Comparison of ENCODE assay signal across 34 cellular contexts in the genomic region with DNA sequence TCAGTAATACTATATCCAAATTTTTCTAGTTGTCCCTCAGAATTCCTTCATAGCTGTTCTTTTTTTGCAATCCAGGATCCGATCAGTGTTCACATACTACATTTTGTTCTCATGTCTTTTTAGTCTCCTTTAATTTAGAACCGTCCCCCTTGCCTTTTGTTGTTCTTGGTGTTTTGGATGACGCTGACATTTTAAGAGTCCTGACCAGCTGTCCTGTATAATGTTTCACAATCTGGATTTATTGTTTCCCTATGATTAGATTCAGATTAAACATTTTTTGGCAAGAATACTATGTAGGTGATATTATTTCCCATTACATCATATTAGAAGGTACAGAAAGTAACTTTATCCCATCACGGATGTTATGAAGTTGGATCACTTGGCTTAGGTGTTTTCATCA.
"Had no signal": no experiment of that assay in that cellular context is flagged by ENCODE, and none has a peak within 500 bp of the region (broad histone marks: within the 10 kb centered on the region; RNA-seq: fewer than 3 reads in every experiment).

No MANE protein-coding gene starts in this region.

- H3K27me3 Mint-ChIP-seq: activated B cell treated with CpG ODN at 0.5 μM for 24 hours; activated CD4-positive, alpha-beta memory T cell treated with anti-CD3 and anti-CD28 coated beads for 36 hours; activated CD8-positive, alpha-beta memory T cell treated with anti-CD3 and anti-CD28 coated beads, Interleukin-2, amount 10 ng/mL, durations not matched to agents 7 days and 5 days; activated naive CD4-positive, alpha-beta T cell treated with anti-CD3 and anti-CD28 coated beads, Interleukin-2, amount 10 ng/mL, durations not matched to agents 7 days and 5 days; activated naive CD8-positive, alpha-beta T cell; activated naive CD8-positive, alpha-beta T cell treated with anti-CD3 and anti-CD28 coated beads, Interleukin-2, amount 50 U/mL, for 24 hours; central memory CD8-positive, alpha-beta T cell had no signal

- H3K27ac ChIP-seq: brain microvascular endothelial cell, SJCRH30, SK-N-MC, VCaP had no signal

- DNase-seq: activated B cell treated with CpG ODN at 0.5 μM for 24 hours; activated CD4-positive, alpha-beta memory T cell treated with anti-CD3 and anti-CD28 coated beads for 36 hours; activated CD4-positive, alpha-beta T cell treated with anti-CD3 and anti-CD28 coated beads for 4 hours; activated CD4-positive, alpha-beta T cell treated with anti-CD3 and anti-CD28 coated beads, Interleukin-2, amount 50 U/mL, for 1 hour; activated CD4-positive, CD25-positive, alpha-beta regulatory T cell treated with anti-CD3 and anti-CD28 coated beads, Interleukin-2, amount 50 U/mL, for 72 hours; activated CD8-positive, alpha-beta memory T cell treated with anti-CD3 and anti-CD28 coated beads for 24 hours; activated CD8-positive, alpha-beta memory T cell treated with anti-CD3 and anti-CD28 coated beads, Interleukin-2, amount 10 ng/mL, durations not matched to agents 7 days and 5 days; activated CD8-positive, alpha-beta memory T cell treated with anti-CD3 and anti-CD28 coated beads, Interleukin-2, amount 50 U/mL, for 48 hours; activated effector memory CD4-positive, alpha-beta T cell treated with Interleukin-2 at 50 U/mL for 16 hours; activated naive CD4-positive, alpha-beta T cell treated with anti-CD3 and anti-CD28 coated beads, Interleukin-2, amount 10 ng/mL, durations not matched to agents 7 days and 5 days; activated naive CD8-positive, alpha-beta T cell treated with anti-CD3 and anti-CD28 coated beads, Interleukin-2, amount 50 U/mL, for 24 hours; activated T-cell treated with anti-CD3 and anti-CD28 coated beads, Interleukin-2, amount 50 U/mL, for 48 hours; aorta; brain microvascular endothelial cell; NCI-H1048; NCI-H1436 treated with DMSO at 0.1 percent for 48 hours; NCI-H1694 treated with DMSO at 0.1 percent for 48 hours; NCI-H2081; NCI-H2171 treated with DMSO at 0.1 percent for 48 hours; NCI-H2227 treated with DMSO at 0.1 percent for 48 hours; NCI-H446; NCI-H510A treated with DMSO at 0.1 percent for 48 hours; NCI-H69; NCI-H82; SHP77; T-helper 1 cell; T-helper 2 cell; T-helper 9 cell had no signal

- H3K9me3 ChIP-seq: SJCRH30 had no signal

- H3K27ac Mint-ChIP-seq: activated B cell treated with CpG ODN at 0.5 μM for 24 hours; activated CD4-positive, alpha-beta memory T cell treated with anti-CD3 and anti-CD28 coated beads for 36 hours; activated CD8-positive, alpha-beta memory T cell treated with anti-CD3 and anti-CD28 coated beads, Interleukin-2, amount 10 ng/mL, durations not matched to agents 7 days and 5 days; activated naive CD4-positive, alpha-beta T cell treated with anti-CD3 and anti-CD28 coated beads, Interleukin-2, amount 10 ng/mL, durations not matched to agents 7 days and 5 days; activated naive CD8-positive, alpha-beta T cell; activated naive CD8-positive, alpha-beta T cell treated with anti-CD3 and anti-CD28 coated beads, Interleukin-2, amount 50 U/mL, for 24 hours had no signal

- H3K4me3 Mint-ChIP-seq: activated B cell treated with CpG ODN at 0.5 μM for 24 hours; activated CD4-positive, alpha-beta memory T cell treated with anti-CD3 and anti-CD28 coated beads for 36 hours; activated CD8-positive, alpha-beta memory T cell treated with anti-CD3 and anti-CD28 coated beads, Interleukin-2, amount 10 ng/mL, durations not matched to agents 7 days and 5 days; activated naive CD4-positive, alpha-beta T cell treated with anti-CD3 and anti-CD28 coated beads, Interleukin-2, amount 10 ng/mL, durations not matched to agents 7 days and 5 days; activated naive CD8-positive, alpha-beta T cell; activated naive CD8-positive, alpha-beta T cell treated with anti-CD3 and anti-CD28 coated beads, Interleukin-2, amount 50 U/mL, for 24 hours; central memory CD8-positive, alpha-beta T cell had no signal

- H3K9me3 Mint-ChIP-seq: activated B cell treated with CpG ODN at 0.5 μM for 24 hours; activated CD4-positive, alpha-beta memory T cell treated with anti-CD3 and anti-CD28 coated beads for 36 hours; activated naive CD4-positive, alpha-beta T cell treated with anti-CD3 and anti-CD28 coated beads, Interleukin-2, amount 10 ng/mL, durations not matched to agents 7 days and 5 days; activated naive CD8-positive, alpha-beta T cell treated with anti-CD3 and anti-CD28 coated beads, Interleukin-2, amount 50 U/mL, for 24 hours; central memory CD8-positive, alpha-beta T cell had no signal

- H3K27me3 ChIP-seq: brain microvascular endothelial cell, SJCRH30 had no signal

- ATAC-seq: activated CD8-positive, alpha-beta memory T cell treated with anti-CD3 and anti-CD28 coated beads, Interleukin-2, amount 10 ng/mL, durations not matched to agents 7 days and 5 days; activated naive CD8-positive, alpha-beta T cell treated with anti-CD3 and anti-CD28 coated beads, Interleukin-2, amount 50 U/mL, for 24 hours; Panc1 had no signal

- H3K4me1 Mint-ChIP-seq: activated B cell treated with CpG ODN at 0.5 μM for 24 hours; activated naive CD4-positive, alpha-beta T cell treated with anti-CD3 and anti-CD28 coated beads, Interleukin-2, amount 10 ng/mL, durations not matched to agents 7 days and 5 days; activated naive CD8-positive, alpha-beta T cell treated with anti-CD3 and anti-CD28 coated beads, Interleukin-2, amount 50 U/mL, for 24 hours; central memory CD8-positive, alpha-beta T cell had no signal

- H3K4me3 ChIP-seq: SJCRH30, SK-N-MC had no signal

- H3K4me1 ChIP-seq: SJCRH30 had no signal
